In genomic region chr5:66494437-66494836, GRCh38 we compare ENCODE assay signal across 17 cellular contexts.
DNase-seq lines count a peak whose midpoint lies in the region; ATAC-seq and TF ChIP-seq lines count a peak whose summit lies in the region.
"Had no signal": no experiment of that assay in that cellular context is flagged by ENCODE, and none has a peak within 500 bp of the region (broad histone marks: within the 10 kb centered on the region; RNA-seq: fewer than 3 reads in every experiment).

No MANE protein-coding gene starts in this region.

- H3K36me3 Mint-ChIP-seq in CD4-positive, alpha-beta T cell (ENCODE audit: low read depth), result no peaks in the 10 kb centered on the region

- ATAC-seq in HG02763 (IDR thresholded peaks at IDR 0.05; ENCODE audit: unreplicated experiment), result no peak
- no peak for ATAC-seq in CD4-positive, alpha-beta T cell (ENCODE audit: poor library complexity)
- ATAC-seq: body of pancreas had no signal

- H3K36me3 ChIP-seq in OCI-LY1 (ENCODE audit: insufficient read depth, low read length), result no peaks in the 10 kb centered on the region
- H3K36me3 ChIP-seq: neutrophil, tibial artery had no signal

- H2AFZ ChIP-seq in OCI-LY1 (ENCODE audit: low read length), result no peak overlapping the region

- no peak overlapping the region for H3K27ac ChIP-seq in OCI-LY1 (ENCODE audit: low read depth, low read length, poor library complexity, severe bottlenecking)
- no peak overlapping the region for H3K27ac ChIP-seq in CD4-positive, alpha-beta T cell (ENCODE audit: low read depth, low read length)
- H3K27ac ChIP-seq: body of pancreas, neutrophil, tibial artery had no signal

- H4K20me1 ChIP-seq in OCI-LY1 (ENCODE audit: insufficient read depth, low read length), result no peaks in the 10 kb centered on the region

- POLR2A ChIA-PET in CD4-positive, alpha-beta T cell (lab: Charles Lee), result no interaction called here

- no peaks in the 10 kb centered on the region for H3F3A ChIP-seq in OCI-LY1 (ENCODE audit: insufficient read depth, low read length)

- H3K9ac ChIP-seq in OCI-LY1 (ENCODE audit: low read length), result no peak overlapping the region

- DNase-seq in DMS 273 (lab: John Stamatoyannopoulos, UW; ENCODE audit: unreplicated experiment) (peak; percentile 21), DMS 273 treated with DMSO at 0.1 percent for 48 hours (lab: John Stamatoyannopoulos, UW) (no peak), iPS-NIHi7 (ENCODE audit: extremely low spot score) (peak; percentile 79), occipital lobe (lab: John Stamatoyannopoulos, UW) (no peak)
- DNase-seq in CD4-positive, alpha-beta T cell, result no peak
- DNase-seq: 8988T; effector CD8-positive, alpha-beta T cell; NCI-H1694 treated with DMSO at 0.1 percent for 48 hours; tibial artery had no signal

- no peak overlapping the region for H3K4me2 ChIP-seq in OCI-LY1 (ENCODE audit: low read length)
- H3K4me2 ChIP-seq: smooth muscle cell had no signal

- H3K9me2 ChIP-seq in OCI-LY1 (ENCODE audit: low read depth, low read length), result no peaks in the 10 kb centered on the region

- no peak overlapping the region for H3K27ac Mint-ChIP-seq in CD4-positive, alpha-beta T cell
- H3K27ac Mint-ChIP-seq: activated T-helper 2 cell treated with anti-CD3 and anti-CD28 coated beads, Interferon-gamma antibody, Interleukin-2, Interleukin-4, amounts not matched to agents 10 μg/mL and 5 μg/mL and 100 μg/mL, durations not matched to agents 14 hours and 24 hours and 36 hours had no signal

- no peak overlapping the region for H3K4me3 ChIP-seq in OCI-LY1 (ENCODE audit: low read depth, low read length, poor library complexity, severe bottlenecking)
- H3K4me3 ChIP-seq: body of pancreas, smooth muscle cell, tibial artery had no signal

- H3K4me1 Mint-ChIP-seq in CD4-positive, alpha-beta T cell (ENCODE audit: low read depth), result no peaks in the 10 kb centered on the region

- H3K27me3 ChIP-seq in OCI-LY1 (ENCODE audit: insufficient read depth, low read length), result no peaks in the 10 kb centered on the region
- H3K27me3 ChIP-seq in CD4-positive, alpha-beta T cell (ENCODE audit: control insufficient read depth, insufficient read depth, low read length), result no peaks in the 10 kb centered on the region
- H3K27me3 ChIP-seq: body of pancreas, tibial artery had no signal

- TF ChIP-seq CTCF in GM12872 (IDR thresholded peaks at IDR 0.05; ENCODE audit: insufficient read depth, low read depth, low read length) (peak; percentile 56; the same call in 2 of the 3 replicates), OCI-LY1 (IDR thresholded peaks at IDR 0.05; ENCODE audit: low read length) (peak; percentile 71)
- TF ChIP-seq CTCF in CD4-positive, alpha-beta T cell (IDR thresholded peaks at IDR 0.05), result no peak

- peaks cover 4% of the 10 kb centered on the region for H3K27me3 Mint-ChIP-seq in CD4-positive, alpha-beta T cell

- no peaks in the 10 kb centered on the region for H3K79me2 ChIP-seq in OCI-LY1 (ENCODE audit: insufficient read depth, low read length)

- intact Hi-C loops in CD4-positive, alpha-beta T cell (cut with DNase I, micrococcal nuclease), result no loop called here

- CTCF ChIA-PET in CD4-positive, alpha-beta T cell (lab: Charles Lee), result no interaction called here

- H3K9me3 Mint-ChIP-seq in CD4-positive, alpha-beta T cell, result no peaks in the 10 kb centered on the region
- H3K9me3 Mint-ChIP-seq: activated T-helper 2 cell treated with anti-CD3 and anti-CD28 coated beads, Interferon-gamma antibody, Interleukin-2, Interleukin-4, amounts not matched to agents 10 μg/mL and 5 μg/mL and 100 μg/mL, durations not matched to agents 14 hours and 24 hours and 36 hours had no signal

- no peaks in the 10 kb centered on the region for H3K9me3 ChIP-seq in OCI-LY1 (ENCODE audit: low read length)
- H3K9me3 ChIP-seq in CD4-positive, alpha-beta T cell (ENCODE audit: control insufficient read depth, low read length), result no peaks in the 10 kb centered on the region
- H3K9me3 ChIP-seq: body of pancreas, Caco-2 had no signal

- no peaks in the 10 kb centered on the region for H3K4me1 ChIP-seq in OCI-LY1 (ENCODE audit: insufficient read depth, low read length, severe bottlenecking)
- H3K4me1 ChIP-seq: body of pancreas, Caco-2, tibial artery had no signal

- no peak overlapping the region for H3K4me3 Mint-ChIP-seq in CD4-positive, alpha-beta T cell

Comparison
In these comparisons a context has a peak if more than half of its experiments do, and no peak if none do; other contexts are left out.
1. DNase-seq: peak in DMS 273 (single experiment) and iPS-NIHi7 (single experiment); none in DMS 273 treated with DMSO at 0.1 percent for 48 hours (single experiment), CD4-positive, alpha-beta T cell (0 of 10) and occipital lobe (single experiment).